Comparison of ENCODE assay signal across 2 cellular contexts in genomic region chr4:41135761-41136160, GRCh38.
TF ChIP-seq lines count a peak whose summit lies in the region.

No MANE protein-coding gene starts in this region.

TF ChIP-seq in IMR-90, 13 proteins besides CTCF, POLR2A, EP300 and RAD21:
- TF ChIP-seq CEBPB (IDR thresholded peaks at IDR 0.05; ENCODE audit: low read depth, low read length) (no peak), NFE2L2 (IDR thresholded peaks at IDR 0.05; ENCODE audit: low read depth, low read length) (no peak), RFX5 (IDR thresholded peaks at IDR 0.05; ENCODE audit: low read depth, low read length) (no peak), MXI1 (IDR thresholded peaks at IDR 0.05; ENCODE audit: borderline replicate concordance, low read depth, low read length) (no peak), CHD1 (IDR thresholded peaks at IDR 0.05; ENCODE audit: low read depth, low read length) (no peak), BHLHE40 (IDR thresholded peaks at IDR 0.05; ENCODE audit: low read depth, low read length) (no peak), MAFK (IDR thresholded peaks at IDR 0.05; ENCODE audit: low read depth, low read length) (no peak), MAZ (IDR thresholded peaks at IDR 0.05; ENCODE audit: borderline replicate concordance, low read depth, low read length) (no peak), ELK1 (IDR thresholded peaks at IDR 0.05; ENCODE audit: borderline replicate concordance, low read depth, low read length) (no peak), USF2 (IDR thresholded peaks at IDR 0.05; ENCODE audit: low read depth, low read length) (no peak), FOS (IDR thresholded peaks at IDR 0.05; ENCODE audit: low read depth, low read length) (no peak), SMC3 (IDR thresholded peaks at IDR 0.05; ENCODE audit: low read depth, low read length) (no peak), RCOR1 (IDR thresholded peaks at IDR 0.05; ENCODE audit: insufficient replicate concordance, low read length) (no peak)
TF ChIP-seq in IMR-90: peak in this region for 0.

TF ChIP-seq in endothelial cell of umbilical vein, 7 proteins besides CTCF, POLR2A, EP300 and RAD21:
- TF ChIP-seq EZH2 (IDR thresholded peaks at IDR 0.05; ENCODE audit: borderline replicate concordance, low read depth, low read length, severe bottlenecking) (no peak), GATA2 (IDR thresholded peaks at IDR 0.05; ENCODE audit: insufficient read depth, insufficient read length, low read depth, low read length) (no peak), POLR2AphosphoS5 (IDR thresholded peaks at IDR 0.05; ENCODE audit: insufficient read depth, low read depth, low read length) (no peak), FOS (IDR thresholded peaks at IDR 0.05; ENCODE audit: borderline replicate concordance, insufficient read depth, low read length) (no peak), MYC (IDR thresholded peaks at IDR 0.05; ENCODE audit: low read depth, low read length) (no peak), JUN (IDR thresholded peaks at IDR 0.05; ENCODE audit: borderline replicate concordance, insufficient read depth, insufficient read length, low read depth) (no peak), MAX (IDR thresholded peaks at IDR 0.05; ENCODE audit: insufficient read depth, insufficient read length) (no peak)
